Comparison of ENCODE assay signal across 1 cellular context in the genomic region with DNA sequence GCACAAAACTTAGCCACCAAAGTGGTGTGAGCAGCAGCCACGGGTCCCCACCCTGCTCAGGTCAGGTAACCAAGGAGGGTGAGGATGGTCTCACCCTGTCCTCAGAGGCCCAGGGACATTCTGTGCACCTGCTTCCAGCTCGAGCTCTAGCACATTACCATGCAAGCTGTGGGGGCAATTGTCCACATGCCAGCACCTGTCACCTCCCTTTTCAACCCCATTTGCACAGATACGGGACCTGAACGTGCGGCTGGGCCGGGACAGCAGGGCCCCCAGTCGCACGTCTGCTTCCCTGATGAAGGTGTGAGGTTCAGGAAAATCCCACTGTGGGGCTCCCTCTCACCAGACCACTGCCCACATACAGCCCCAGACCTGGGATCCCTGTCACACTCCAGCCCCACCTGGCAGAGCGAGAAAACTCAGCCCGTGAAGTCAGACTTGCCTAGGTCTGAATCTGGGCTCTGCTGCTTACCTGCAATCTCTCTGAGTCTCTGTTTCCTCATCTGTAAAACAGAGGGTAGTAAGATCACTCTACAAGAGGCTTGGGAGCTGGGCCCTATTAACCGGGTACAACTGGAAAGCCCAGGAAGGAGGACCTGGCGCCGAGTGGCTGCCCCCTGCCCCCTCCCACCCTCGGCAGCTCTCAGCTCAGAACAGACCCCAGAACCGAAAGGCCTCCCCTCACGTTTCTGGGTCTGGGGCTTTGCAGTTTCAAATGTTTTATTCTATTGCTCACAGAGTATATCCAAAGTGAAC.
TF ChIP-seq lines count a peak whose summit lies in the region.

No MANE protein-coding gene starts in this region.

TF ChIP-seq in IMR-90, 13 proteins besides CTCF, POLR2A, EP300 and RAD21 (continued from another document):
- TF ChIP-seq, protein P1, sequence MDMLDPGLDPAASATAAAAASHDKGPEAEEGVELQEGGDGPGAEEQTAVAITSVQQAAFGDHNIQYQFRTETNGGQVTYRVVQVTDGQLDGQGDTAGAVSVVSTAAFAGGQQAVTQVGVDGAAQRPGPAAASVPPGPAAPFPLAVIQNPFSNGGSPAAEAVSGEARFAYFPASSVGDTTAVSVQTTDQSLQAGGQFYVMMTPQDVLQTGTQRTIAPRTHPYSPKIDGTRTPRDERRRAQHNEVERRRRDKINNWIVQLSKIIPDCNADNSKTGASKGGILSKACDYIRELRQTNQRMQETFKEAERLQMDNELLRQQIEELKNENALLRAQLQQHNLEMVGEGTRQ (IDR thresholded peaks at IDR 0.05; ENCODE audit: low read depth, low read length), result no peak
- no peak for TF ChIP-seq CHD1 (IDR thresholded peaks at IDR 0.05; ENCODE audit: low read depth, low read length)
